23 cellular contexts compared by ENCODE assay signal in genomic region chr17:17796787-17797061, GRCh38. TPM values are rescaled to one million over a fixed set of nuclear protein-coding genes. Genes with fewer than 3 reads are reported as not detected.
DNase-seq lines count a peak whose midpoint lies in the region; TF ChIP-seq lines count a peak whose summit lies in the region.
"Had no signal": no experiment of that assay in that cellular context is flagged by ENCODE, and none has a peak within 500 bp of the region (broad histone marks: within the 10 kb centered on the region; RNA-seq: fewer than 3 reads in every experiment).

No MANE protein-coding gene starts in this region.

- peak overlapping the region; percentile 20 to 63 for H3K27ac ChIP-seq in right atrium auricular region
- no peak overlapping the region for H3K27ac ChIP-seq in left ventricle myocardium inferior (replicated peaks)
- peak overlapping the region; percentile 87 for H3K27ac ChIP-seq in neural cell (ENCODE audit: low read length)
- H3K27ac ChIP-seq: 22Rv1, A549 had no signal

- no peak overlapping the region for H3K4me2 ChIP-seq in neural cell (ENCODE audit: low read length)
- H3K4me2 ChIP-seq: A549 had no signal

- H3K9me2 ChIP-seq in neural cell (ENCODE audit: insufficient read depth, low read length): no peaks in the 10 kb centered on the region

- intact Hi-C loops in left ventricle myocardium inferior (cut with micrococcal nuclease): no loop called here

- peaks cover 55% of the 10 kb centered on the region for H3K36me3 ChIP-seq in right atrium auricular region
- peaks cover 67% of the 10 kb centered on the region for H3K36me3 ChIP-seq in left ventricle myocardium inferior
- H3K36me3 ChIP-seq in H7 (replicated peaks; ENCODE audit: control insufficient read depth, insufficient read depth, low read length): no peaks in the 10 kb centered on the region
- peaks cover 17% of the 10 kb centered on the region for H3K36me3 ChIP-seq in neural cell (ENCODE audit: insufficient read depth, low read length)
- H3K36me3 ChIP-seq in BE2C: peaks cover 43% of the 10 kb centered on the region

- H3K4me1 ChIP-seq in right atrium auricular region (peaks cover 0 to 45% of the 10 kb centered on the region in 2 donors), left ventricle myocardium inferior (peaks cover 43% of the 10 kb centered on the region), BE2C (peaks cover 5% of the 10 kb centered on the region)
- H3K4me1 ChIP-seq: A549 had no signal

- H2AFZ ChIP-seq in neural cell (ENCODE audit: low read depth, low read length): no peak overlapping the region

- peaks cover 15% of the 10 kb centered on the region for H4K20me1 ChIP-seq in neural cell (ENCODE audit: insufficient read depth)

- no peak overlapping the region for H3K4me3 ChIP-seq in right atrium auricular region
- H3K4me3 ChIP-seq in left ventricle myocardium inferior: no peak overlapping the region
- H3K4me3 ChIP-seq in H7 (ENCODE audit: insufficient read depth, low read depth, low read length): no peak overlapping the region
- no peak overlapping the region for H3K4me3 ChIP-seq in neural cell (ENCODE audit: low read length)
- no peak overlapping the region for H3K4me3 ChIP-seq in BE2C (ENCODE audit: low read depth, low read length)
- H3K4me3 ChIP-seq: A549, GM12878 had no signal

- H3K79me2 ChIP-seq in neural cell (replicated peaks; ENCODE audit: insufficient read depth, low read length): peaks cover 62% of the 10 kb centered on the region

- TF ChIP-seq CTCF in right atrium auricular region (IDR thresholded peaks at IDR 0.05) (no peak), left ventricle myocardium inferior (IDR thresholded peaks at IDR 0.05; ENCODE audit: borderline replicate concordance) (no peak), neural cell (IDR thresholded peaks at IDR 0.05; ENCODE audit: poor library complexity, severe bottlenecking) (no peak), BE2C (IDR thresholded peaks at IDR 0.05; ENCODE audit: low read depth, low read length) (no peak)

- H3K27me3 ChIP-seq in right atrium auricular region: no peaks in the 10 kb centered on the region
- H3K27me3 ChIP-seq in left ventricle myocardium inferior (ENCODE audit: low read depth): no peaks in the 10 kb centered on the region
- peaks cover 3% of the 10 kb centered on the region; the same call in 1 of the 2 replicates for H3K27me3 ChIP-seq in H7 (ENCODE audit: control insufficient read depth, insufficient read depth, low read length)
- no peaks in the 10 kb centered on the region for H3K27me3 ChIP-seq in neural cell (ENCODE audit: insufficient read depth, low read depth, low read length)
- no peaks in the 10 kb centered on the region for H3K27me3 ChIP-seq in BE2C

- H3F3A ChIP-seq in neural cell (ENCODE audit: insufficient read depth, low read length, poor library complexity, severe bottlenecking): peaks cover 4% of the 10 kb centered on the region

- no peak for TF ChIP-seq RAD21 in neural cell (conservative IDR thresholded peaks at IDR 0.05)

- no peak overlapping the region for H3K9ac ChIP-seq in neural cell (ENCODE audit: low read length)

- no peak for TF ChIP-seq EP300 in neural cell (conservative IDR thresholded peaks at IDR 0.05; ENCODE audit: poor library complexity, severe bottlenecking)

- H3K9me3 ChIP-seq in right atrium auricular region (no peaks in the 10 kb centered on the region), left ventricle myocardium inferior (replicated peaks) (no peaks in the 10 kb centered on the region), neural cell (ENCODE audit: low read length) (no peaks in the 10 kb centered on the region), BE2C (no peaks in the 10 kb centered on the region)
- H3K9me3 ChIP-seq: A549 had no signal

- DNase-seq in right atrium auricular region (ENCODE audit: low spot score) (no peak), left ventricle myocardium inferior (no peak), H7 (peak; percentile 53), KG1 (lab: John Stamatoyannopoulos, UW) (no peak), foreskin melanocyte (no peak), BE2C (no peak)
- DNase-seq: AML-193; C1 segment of cervical spinal cord; CD4-positive, alpha-beta memory T cell; CD4-positive, CD25-positive, alpha-beta regulatory T cell; CD8-positive, alpha-beta memory T cell; COR-L47; DMS 273 treated with DMSO at 0.1 percent for 48 hours; DMS153; DMS53; DMS79; DND-41; EL; GDM1 had no signal

TF ChIP-seq in neural cell, 6 proteins besides CTCF, POLR2A, EP300 and RAD21:
- TF ChIP-seq SMC3 (conservative IDR thresholded peaks at IDR 0.05; ENCODE audit: poor library complexity) (no peak), MXI1 (conservative IDR thresholded peaks at IDR 0.05; ENCODE audit: poor library complexity, severe bottlenecking) (no peak), POLR2AphosphoS5 (IDR thresholded peaks at IDR 0.05) (no peak), TAF1 (IDR thresholded peaks at IDR 0.05; ENCODE audit: low read depth) (no peak), EZH2 (IDR thresholded peaks at IDR 0.05; ENCODE audit: borderline replicate concordance, insufficient read depth, low read length, poor library complexity, severe bottlenecking) (no peak)

RNA-seq across cellular contexts. Expression of gene SREBF1, which starts 40.1 kb away (rescaled TPM):
- total RNA-seq in right atrium auricular region: 10 to 100 TPM; 17.0 to 29.8 TPM
- 10.2 TPM for total RNA-seq in left ventricle myocardium inferior
- total RNA-seq in H7 (2014; rRNA removed; shearing (Covaris generic)): 34.2 and 43.6 TPM in 2 replicates
- polyA plus RNA-seq in neural cell: 22.5 and 25.9 TPM in 2 replicates
- polyA minus RNA-seq in neural cell: 11.7 and 20.0 TPM in 2 replicates
- 73.2 TPM for polyA plus RNA-seq in BE2C (2012; ENCODE audit: insufficient read depth, insufficient read length, low read depth)
